10 cellular contexts compared by ENCODE assay signal in genomic region chr3:192833177-192833890, GRCh38.
DNase-seq lines count a peak whose midpoint lies in the region; ATAC-seq and TF ChIP-seq lines count a peak whose summit lies in the region.
"Had no signal": no experiment of that assay in that cellular context is flagged by ENCODE, and none has a peak within 500 bp of the region (broad histone marks: within the 10 kb centered on the region; RNA-seq: fewer than 3 reads in every experiment).

No MANE protein-coding gene starts in this region.

- 0 out of 2 replicates have a peak overlapping the region, but pooled peaks have one; percentile 2 for H3K4me3 ChIP-seq in SJSA1
- H3K4me3 ChIP-seq in fibroblast of mammary gland (ENCODE audit: control insufficient read depth, low read depth, low read length): no peak overlapping the region
- no peak overlapping the region for H3K4me3 ChIP-seq in sigmoid colon

- peaks cover 45% of the 10 kb centered on the region for H3K4me1 ChIP-seq in SJSA1 (replicated peaks)
- peaks cover 0 to 63% (median 54%) of the 10 kb centered on the region in 4 donors for H3K4me1 ChIP-seq in sigmoid colon

- H3K27ac ChIP-seq in SJSA1 (peak overlapping the region; percentile 40), sigmoid colon (peak overlapping the region; percentile 30 to 78 (median 44))

- H3K9me3 ChIP-seq in SJSA1 (replicated peaks) (no peaks in the 10 kb centered on the region), sigmoid colon (no peaks in the 10 kb centered on the region)

- no peak for ATAC-seq in HG02973 (IDR thresholded peaks at IDR 0.05; ENCODE audit: unreplicated experiment)
- ATAC-seq in HG03095 (IDR thresholded peaks at IDR 0.05; ENCODE audit: unreplicated experiment): no peak

- H3K36me3 ChIP-seq in SJSA1: no peaks in the 10 kb centered on the region
- H3K36me3 ChIP-seq in sigmoid colon: no peaks in the 10 kb centered on the region

- DNase-seq in GM04503 (ENCODE audit: low read depth): peak; percentile 53
- DNase-seq in SJSA1 (ENCODE audit: low read depth in 1 of 2, low spot score in 2 of 2): peak in 1 of 2 experiments; percentile 67
- DNase-seq in fibroblast of mammary gland (ENCODE audit: low read depth): peak; percentile 93
- DNase-seq in sigmoid colon: no peak
- no peak for DNase-seq in T-helper 2 cell
- no peak for DNase-seq in activated CD8-positive, alpha-beta memory T cell treated with anti-CD3 and anti-CD28 coated beads for 24 hours
- DNase-seq: activated B cell treated with CpG ODN at 0.5 μM for 24 hours, DMS79 treated with DMSO at 0.1 percent for 48 hours had no signal

- TF ChIP-seq CTCF in fibroblast of mammary gland (conservative IDR thresholded peaks at IDR 0.05; ENCODE audit: control insufficient read depth, insufficient read depth, low read depth, low read length) (no peak), sigmoid colon (IDR thresholded peaks at IDR 0.05) (no peak)

- TF ChIP-seq EP300 in sigmoid colon (IDR thresholded peaks at IDR 0.05): no peak

- intact Hi-C loops in sigmoid colon (cut with DNase I): loop anchor here (5.0 kb wide), 1 partner anchor 759 kb away; the partner anchor contains the start of gene OPA1

- no peaks in the 10 kb centered on the region for H3K27me3 ChIP-seq in SJSA1 (replicated peaks)
- no peaks in the 10 kb centered on the region for H3K27me3 ChIP-seq in sigmoid colon

- 74 to 85% methylated on average over 9 of the region's 9 CpGs for WGBS in sigmoid colon, 2 donors

- TF ChIP-seq POLR2A in sigmoid colon (IDR thresholded peaks at IDR 0.05): no peak

Comparison
In these comparisons a context has a peak if more than half of its experiments do, and no peak if none do; other contexts are left out.
1. DNase-seq: peak in GM04503 (single experiment) and fibroblast of mammary gland (single experiment); none in sigmoid colon (single experiment), T-helper 2 cell (0 of 5) and activated CD8-positive, alpha-beta memory T cell treated with anti-CD3 and anti-CD28 coated beads for 24 hours (single experiment).